ENCODE assay signal across 15 cellular contexts in genomic region chr5:50730336-50730735, GRCh38.
"Had no signal": no experiment of that assay in that cellular context is flagged by ENCODE, and none has a peak within 500 bp of the region (broad histone marks: within the 10 kb centered on the region; RNA-seq: fewer than 3 reads in every experiment).

No MANE protein-coding gene starts in this region.

- H3K4me3 Mint-ChIP-seq: activated CD4-positive, alpha-beta memory T cell treated with anti-CD3 and anti-CD28 coated beads, Interleukin-2, amount 10 ng/mL, durations not matched to agents 7 days and 5 days; activated naive CD8-positive, alpha-beta T cell treated with anti-CD3 and anti-CD28 coated beads, Interleukin-2, amount 10 ng/mL, durations not matched to agents 7 days and 5 days; stimulated activated memory B cell treated with anti-CD40 and anti-IgM and Interleukin-4, amounts not matched to agents 10 μg/mL and 1 μg/mL and 100 μg/mL, for 72 hours had no signal

- H3K27me3 Mint-ChIP-seq: activated CD4-positive, alpha-beta memory T cell treated with anti-CD3 and anti-CD28 coated beads, Interleukin-2, amount 10 ng/mL, durations not matched to agents 7 days and 5 days; activated naive CD8-positive, alpha-beta T cell treated with anti-CD3 and anti-CD28 coated beads, Interleukin-2, amount 10 ng/mL, durations not matched to agents 7 days and 5 days; progenitor cell of endocrine pancreas; stimulated activated memory B cell treated with anti-CD40 and anti-IgM and Interleukin-4, amounts not matched to agents 10 μg/mL and 1 μg/mL and 100 μg/mL, for 72 hours had no signal

- H3K4me1 ChIP-seq: breast epithelium had no signal

- H3K4me3 ChIP-seq: breast epithelium, dorsolateral prefrontal cortex, tibial nerve had no signal

- FAIRE-seq: endothelial cell of umbilical vein had no signal

- H3K36me3 ChIP-seq: breast epithelium, tibial nerve had no signal

- DNase-seq: activated CD4-positive, alpha-beta memory T cell treated with anti-CD3 and anti-CD28 coated beads, Interleukin-2, amount 10 ng/mL, durations not matched to agents 7 days and 5 days; activated CD4-positive, CD25-positive, alpha-beta regulatory T cell treated with anti-CD3 and anti-CD28 coated beads, Interleukin-2, amount 50 U/mL, for 72 hours; activated naive CD8-positive, alpha-beta T cell treated with anti-CD3 and anti-CD28 coated beads, Interleukin-2, amount 10 ng/mL, durations not matched to agents 7 days and 5 days; activated T-cell treated with anti-CD3 and anti-CD28 coated beads, Interleukin-2, amount 50 U/mL, for 48 hours; anterior cingulate cortex; dorsolateral prefrontal cortex; foreskin keratinocyte; head of caudate nucleus; right cardiac atrium; small intestine had no signal

- H3K36me3 Mint-ChIP-seq: stimulated activated memory B cell treated with anti-CD40 and anti-IgM and Interleukin-4, amounts not matched to agents 10 μg/mL and 1 μg/mL and 100 μg/mL, for 72 hours had no signal

- H3K9me3 ChIP-seq: breast epithelium, tibial nerve had no signal

- ATAC-seq: foreskin keratinocyte; right cardiac atrium; stimulated activated memory B cell treated with anti-CD40 and anti-IgM and Interleukin-4, amounts not matched to agents 10 μg/mL and 1 μg/mL and 100 μg/mL, for 72 hours had no signal

- H3K27ac ChIP-seq: breast epithelium, foreskin keratinocyte, tibial nerve had no signal

- H3K9me3 Mint-ChIP-seq: activated CD4-positive, alpha-beta memory T cell treated with anti-CD3 and anti-CD28 coated beads, Interleukin-2, amount 10 ng/mL, durations not matched to agents 7 days and 5 days; activated naive CD8-positive, alpha-beta T cell treated with anti-CD3 and anti-CD28 coated beads, Interleukin-2, amount 10 ng/mL, durations not matched to agents 7 days and 5 days; stimulated activated memory B cell treated with anti-CD40 and anti-IgM and Interleukin-4, amounts not matched to agents 10 μg/mL and 1 μg/mL and 100 μg/mL, for 72 hours had no signal

- H3K27ac Mint-ChIP-seq: activated CD4-positive, alpha-beta memory T cell treated with anti-CD3 and anti-CD28 coated beads, Interleukin-2, amount 10 ng/mL, durations not matched to agents 7 days and 5 days; activated naive CD8-positive, alpha-beta T cell treated with anti-CD3 and anti-CD28 coated beads, Interleukin-2, amount 10 ng/mL, durations not matched to agents 7 days and 5 days; progenitor cell of endocrine pancreas; stimulated activated memory B cell treated with anti-CD40 and anti-IgM and Interleukin-4, amounts not matched to agents 10 μg/mL and 1 μg/mL and 100 μg/mL, for 72 hours had no signal

- H3K27me3 ChIP-seq: breast epithelium, dorsolateral prefrontal cortex, foreskin keratinocyte, tibial nerve had no signal
